ENCODE assay signal across 7 cellular contexts in the genomic region with DNA sequence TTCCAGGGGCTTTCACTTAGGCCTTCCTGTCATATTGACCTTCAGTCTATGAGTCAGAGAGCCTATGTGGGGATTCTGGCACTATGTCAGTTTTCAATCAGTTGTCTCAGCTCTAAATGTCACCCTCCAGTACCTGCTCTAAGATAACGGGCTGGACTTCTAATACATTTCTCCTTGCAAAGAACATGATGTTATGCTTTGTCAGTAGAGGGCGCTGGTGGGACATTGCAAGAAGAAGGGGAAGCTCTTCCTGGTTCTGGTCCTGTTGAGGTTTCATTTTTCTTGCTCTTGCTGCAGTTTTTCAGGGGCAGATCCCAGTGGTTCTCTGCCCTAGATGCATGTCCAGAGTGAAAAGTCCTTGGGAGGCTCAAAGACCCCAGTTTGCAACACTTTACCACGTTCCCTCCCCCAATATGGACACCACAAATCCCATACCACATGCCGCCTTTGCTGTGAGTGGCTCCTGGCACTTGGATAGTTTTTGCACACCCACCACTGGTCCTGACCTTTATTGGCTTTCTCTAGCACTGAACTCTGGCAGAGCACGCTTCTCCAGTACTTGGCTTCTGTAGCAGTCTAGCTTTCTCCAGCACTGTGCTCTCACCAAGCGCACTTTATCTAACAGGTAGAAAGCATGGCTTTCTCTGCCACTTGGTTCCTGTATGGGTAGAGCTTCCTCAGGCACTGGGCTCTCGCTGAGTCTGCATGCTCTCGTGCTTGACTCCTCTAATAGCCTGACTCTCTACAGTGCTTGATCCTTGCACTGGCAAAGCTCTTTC. TPM values are rescaled to one million over a fixed set of nuclear protein-coding genes. Genes with fewer than 3 reads are reported as not detected.
A peak's percentile ranks its signal among the peaks of the same experiment; 100 is the strongest.
DNase-seq lines count a peak whose midpoint lies in the region; TF ChIP-seq lines count a peak whose summit lies in the region.

No MANE protein-coding gene starts in this region.

- peak overlapping the region; percentile 13 for H3K27ac Mint-ChIP-seq in activated T-helper 1 cell treated with anti-CD3 and anti-CD28 coated beads, Interleukin-12 subunit alpha, Interleukin-12 subunit beta, Interleukin-2, Interleukin-4 antibody, amounts not matched to agents 30 ng/mL and 10 ng/mL and 1 ng/mL, durations not matched to agents 14 hours and 24 hours and 36 hours
- no peak overlapping the region for H3K27ac Mint-ChIP-seq in neural progenitor cell

- H3K27ac ChIP-seq in neural progenitor cell, result no peak overlapping the region
- H3K27ac ChIP-seq in stomach, result peak overlapping the region; percentile 25 to 80 (median 61)

- WGBS in stomach, 5 donors, result 18 to 32% (median 23%) methylated on average over 8 of the region's 8 CpGs

- TF ChIP-seq CTCF in GM13976 (IDR thresholded peaks at IDR 0.05; ENCODE audit: borderline replicate concordance, control extremely low read depth, extremely low read depth, insufficient read depth, missing control alignments) (peak; percentile 81), fibroblast of the aortic adventitia (IDR thresholded peaks at IDR 0.05; ENCODE audit: insufficient read depth, low read length) (peak; percentile 94), neural progenitor cell (IDR thresholded peaks at IDR 0.05) (peak; percentile 82), stomach (IDR thresholded peaks at IDR 0.05) (peak in 5 of 7 experiments; percentile 69 to 89 (median 82))

- H3K4me1 Mint-ChIP-seq in activated T-helper 1 cell treated with anti-CD3 and anti-CD28 coated beads, Interleukin-12 subunit alpha, Interleukin-12 subunit beta, Interleukin-2, Interleukin-4 antibody, amounts not matched to agents 30 ng/mL and 10 ng/mL and 1 ng/mL, durations not matched to agents 14 hours and 24 hours and 36 hours (ENCODE audit: low read depth), result peaks cover 12% of the 10 kb centered on the region
- H3K4me1 Mint-ChIP-seq in neural progenitor cell, result peaks cover 10% of the 10 kb centered on the region

- no peak for TF ChIP-seq EP300 in stomach (IDR thresholded peaks at IDR 0.05)

- H3F3A ChIP-seq in neural progenitor cell (ENCODE audit: low read depth), result peaks cover 11% of the 10 kb centered on the region

- H3K27me3 ChIP-seq in neural progenitor cell (no peaks in the 10 kb centered on the region), stomach (no peaks in the 10 kb centered on the region)

- no peak overlapping the region for H3K4me3 Mint-ChIP-seq in activated T-helper 1 cell treated with anti-CD3 and anti-CD28 coated beads, Interleukin-12 subunit alpha, Interleukin-12 subunit beta, Interleukin-2, Interleukin-4 antibody, amounts not matched to agents 30 ng/mL and 10 ng/mL and 1 ng/mL, durations not matched to agents 14 hours and 24 hours and 36 hours
- no peak overlapping the region for H3K4me3 Mint-ChIP-seq in neural progenitor cell

- no peaks in the 10 kb centered on the region for H3K36me3 ChIP-seq in neural progenitor cell
- no peaks in the 10 kb centered on the region for H3K36me3 ChIP-seq in stomach

- TF ChIP-seq POLR2A in stomach (IDR thresholded peaks at IDR 0.05), result no peak

- H3K9me3 ChIP-seq in neural progenitor cell (ENCODE audit: low read depth) (no peaks in the 10 kb centered on the region), stomach (no peaks in the 10 kb centered on the region)

- peaks cover 1% of the 10 kb centered on the region for H3K27me3 Mint-ChIP-seq in activated T-helper 1 cell treated with anti-CD3 and anti-CD28 coated beads, Interleukin-12 subunit alpha, Interleukin-12 subunit beta, Interleukin-2, Interleukin-4 antibody, amounts not matched to agents 30 ng/mL and 10 ng/mL and 1 ng/mL, durations not matched to agents 14 hours and 24 hours and 36 hours (ENCODE audit: insufficient read depth)
- peaks cover 4% of the 10 kb centered on the region for H3K27me3 Mint-ChIP-seq in neural progenitor cell (ENCODE audit: insufficient read depth, low read depth)

- H4K20me1 ChIP-seq in neural progenitor cell (ENCODE audit: low read depth), result no peaks in the 10 kb centered on the region

- H3K4me2 ChIP-seq in neural progenitor cell, result no peak overlapping the region

- no peak overlapping the region for H3K9ac ChIP-seq in neural progenitor cell

- H3K36me3 Mint-ChIP-seq in activated T-helper 1 cell treated with anti-CD3 and anti-CD28 coated beads, Interleukin-12 subunit alpha, Interleukin-12 subunit beta, Interleukin-2, Interleukin-4 antibody, amounts not matched to agents 30 ng/mL and 10 ng/mL and 1 ng/mL, durations not matched to agents 14 hours and 24 hours and 36 hours (ENCODE audit: low read depth), result no peaks in the 10 kb centered on the region
- H3K36me3 Mint-ChIP-seq in neural progenitor cell, result peaks cover 5% of the 10 kb centered on the region

- DNase-seq in GM13976 (ENCODE audit: low spot score) (peak; percentile 89), LHCN-M2 (ENCODE audit: low read depth) (peak; percentile 84), RPMI8226 (peak; percentile 94), fibroblast of the aortic adventitia (ENCODE audit: low read depth) (peak; percentile 96), neural progenitor cell (ENCODE audit: low spot score) (peak; percentile 89), stomach (peak; percentile 70)
- peak; percentile 77 for DNase-seq in activated T-helper 1 cell treated with anti-CD3 and anti-CD28 coated beads, Interleukin-12 subunit alpha, Interleukin-12 subunit beta, Interleukin-2, Interleukin-4 antibody, amounts not matched to agents 30 ng/mL and 10 ng/mL and 1 ng/mL, durations not matched to agents 14 hours and 24 hours and 36 hours (ENCODE audit: low spot score)

- H3K4me1 ChIP-seq in neural progenitor cell, result no peaks in the 10 kb centered on the region
- peaks cover 8 to 22% (median 16%) of the 10 kb centered on the region in 4 donors for H3K4me1 ChIP-seq in stomach

- H3K9me3 Mint-ChIP-seq in activated T-helper 1 cell treated with anti-CD3 and anti-CD28 coated beads, Interleukin-12 subunit alpha, Interleukin-12 subunit beta, Interleukin-2, Interleukin-4 antibody, amounts not matched to agents 30 ng/mL and 10 ng/mL and 1 ng/mL, durations not matched to agents 14 hours and 24 hours and 36 hours, result no peaks in the 10 kb centered on the region
- H3K9me3 Mint-ChIP-seq in neural progenitor cell, result peaks cover 4% of the 10 kb centered on the region

- intact Hi-C loops in activated T-helper 1 cell treated with anti-CD3 and anti-CD28 coated beads, Interleukin-12 subunit alpha, Interleukin-12 subunit beta, Interleukin-2, Interleukin-4 antibody, amounts not matched to agents 30 ng/mL and 10 ng/mL and 1 ng/mL, durations not matched to agents 14 hours and 24 hours and 36 hours (cut with micrococcal nuclease), result loop anchor here (1.0 kb wide), 7 partner anchors 30 to 112 kb away; a partner anchor contains a TSS
- intact Hi-C loops in stomach (cut with DNase I; ENCODE audit: low total_unique reads), result loop anchor here (10.0 kb wide), 2 partner anchors 50 to 60 kb away; a partner anchor contains a TSS

- peak overlapping the region; percentile 53 for H3K4me3 ChIP-seq in fibroblast of the aortic adventitia (ENCODE audit: low read depth, low read length)
- no peak overlapping the region for H3K4me3 ChIP-seq in neural progenitor cell
- H3K4me3 ChIP-seq in stomach, result peak overlapping the region in 3 of 4 donors; percentile 23 to 24 (median 24)

- in situ Hi-C loops in GM13976 (cut with MboI; ENCODE audit: low sequenced_read_pairs, unreplicated experiment), result no loop called here

- peak overlapping the region; percentile 27 for H2AFZ ChIP-seq in neural progenitor cell (replicated peaks)

- no peaks in the 10 kb centered on the region for H3K79me2 ChIP-seq in neural progenitor cell (ENCODE audit: low read depth)

RNA-seq across cellular contexts. Expression of a gene that starts 49.0 kb away (rescaled TPM):
- 71.5 and 74.5 TPM in 2 replicates for total RNA-seq in LHCN-M2 (2014; rRNA removed)
- polyA plus RNA-seq in LHCN-M2 (2012), result 57.9 TPM
- 23.1 and 25.3 TPM in 2 replicates for total RNA-seq in activated T-helper 1 cell treated with anti-CD3 and anti-CD28 coated beads, Interleukin-12 subunit alpha, Interleukin-12 subunit beta, Interleukin-2, Interleukin-4 antibody, amounts not matched to agents 30 ng/mL and 10 ng/mL and 1 ng/mL, durations not matched to agents 14 hours and 24 hours and 36 hours
- total RNA-seq in fibroblast of the aortic adventitia (ENCODE audit: low replicate concordance), result 22.3 and 45.5 TPM in 2 replicates
- total RNA-seq in neural progenitor cell (ENCODE audit: low replicate concordance), result 18.3 and 32.1 TPM in 2 replicates
- total RNA-seq in stomach, result 10 to 100 TPM; 12.2 to 44.6 (median 21.6) TPM
- 10 to 100 TPM; 39.5 to 58.2 (median 48.4) TPM for polyA plus RNA-seq in stomach

RNA-seq across cellular contexts. Expression of a gene that starts 51.6 kb away (rescaled TPM):
- total RNA-seq in LHCN-M2 (2014; rRNA removed) (2.5 and 4.1 TPM in 2 replicates), fibroblast of the aortic adventitia (ENCODE audit: low replicate concordance) (2.5 and 3.2 TPM in 2 replicates), neural progenitor cell (ENCODE audit: low replicate concordance) (0.39 and 1.5 TPM in 2 replicates), stomach (1 to 10 TPM in 1 of 5 donors, under 1 TPM in 2, not detected in 2; 0.29 to 2.3 (median 0.55) TPM)
- 13.3 TPM for polyA plus RNA-seq in LHCN-M2 (2012)
- total RNA-seq in activated T-helper 1 cell treated with anti-CD3 and anti-CD28 coated beads, Interleukin-12 subunit alpha, Interleukin-12 subunit beta, Interleukin-2, Interleukin-4 antibody, amounts not matched to agents 30 ng/mL and 10 ng/mL and 1 ng/mL, durations not matched to agents 14 hours and 24 hours and 36 hours, result 0.23 and 0.29 TPM in 2 replicates
- 1 to 10 TPM; 2.1 to 4.5 (median 2.9) TPM for polyA plus RNA-seq in stomach

RNA-seq across cellular contexts. Expression of a gene that starts 57.9 kb away (rescaled TPM):
- total RNA-seq in LHCN-M2 (2014; rRNA removed) (20.8 and 21.0 TPM in 2 replicates), fibroblast of the aortic adventitia (ENCODE audit: low replicate concordance) (10.6 and 15.0 TPM in 2 replicates), neural progenitor cell (ENCODE audit: low replicate concordance) (13.7 and 24.5 TPM in 2 replicates), stomach (10 to 100 TPM; 10.7 to 21.3 (median 18.3) TPM)
- polyA plus RNA-seq in LHCN-M2 (2012), result 14.1 TPM
- total RNA-seq in activated T-helper 1 cell treated with anti-CD3 and anti-CD28 coated beads, Interleukin-12 subunit alpha, Interleukin-12 subunit beta, Interleukin-2, Interleukin-4 antibody, amounts not matched to agents 30 ng/mL and 10 ng/mL and 1 ng/mL, durations not matched to agents 14 hours and 24 hours and 36 hours, result 2.7 and 3.2 TPM in 2 replicates
- 1 to 10 TPM; 4.4 to 5.9 (median 4.9) TPM for polyA plus RNA-seq in stomach
